12 cellular contexts compared by ENCODE assay signal in genomic region chr7:74575083-74575803, GRCh38.
DNase-seq lines count a peak whose midpoint lies in the region; ATAC-seq and TF ChIP-seq lines count a peak whose summit lies in the region.
"Had no signal": no experiment of that assay in that cellular context is flagged by ENCODE, and none has a peak within 500 bp of the region (broad histone marks: within the 10 kb centered on the region; RNA-seq: fewer than 3 reads in every experiment).

No MANE protein-coding gene starts in this region.

- no peak overlapping the region for H3K4me3 ChIP-seq in SJSA1
- no peak overlapping the region for H3K4me3 ChIP-seq in suprapubic skin

- TF ChIP-seq EP300 in suprapubic skin (IDR thresholded peaks at IDR 0.05) = no peak

- no peak for ATAC-seq in HG03280 (IDR thresholded peaks at IDR 0.05; ENCODE audit: unreplicated experiment)
- ATAC-seq: activated naive CD8-positive, alpha-beta T cell treated with anti-CD3 and anti-CD28 coated beads, Interleukin-2, amount 50 U/mL, for 24 hours had no signal

- 59% methylated on average over 12 of the region's 12 CpGs for WGBS in suprapubic skin

- H3K27ac ChIP-seq in SJSA1 (no peak overlapping the region), suprapubic skin (peak overlapping the region; percentile 81)

- DNase-seq in HPDE6-E6E7 (ENCODE audit: extremely low spot score) (peak; percentile 96), SJSA1 (ENCODE audit: low read depth in 1 of 2, low spot score in 2 of 2) (peak; percentile 43 to 75), head of caudate nucleus (peak in 34 of 42 donors; percentile 11 to 79 (median 50)), suprapubic skin (ENCODE audit: low spot score in 2 of 2) (no peak), NCI-H1092 treated with DMSO at 0.1 percent for 48 hours (lab: John Stamatoyannopoulos, UW) (no peak), NCI-H748 (lab: John Stamatoyannopoulos, UW; ENCODE audit: unreplicated experiment) (no peak)
- DNase-seq: activated naive CD8-positive, alpha-beta T cell treated with anti-CD3 and anti-CD28 coated beads, Interleukin-2, amount 50 U/mL, for 24 hours; erythroblast; Karpas-422; NK-92 treated with Interleukin-12 subunit alpha and Interleukin-12 subunit beta, amount 100 ng/mL, for 24 hours; stimulated activated CD4-positive, alpha-beta T cell treated with anti-CD3 and anti-CD28 coated beads, Interleukin-15, amount 100 ng/mL, for 24 hours had no signal

- H3K36me3 ChIP-seq in SJSA1 (0 out of 2 replicates have a peak, but pooled peaks cover 2% of the 10 kb centered on the region), suprapubic skin (no peaks in the 10 kb centered on the region)

- H3K4me1 ChIP-seq in SJSA1 (replicated peaks) (peaks cover 10% of the 10 kb centered on the region), suprapubic skin (peaks cover 31% of the 10 kb centered on the region)

- H3K9me3 ChIP-seq in SJSA1 (replicated peaks) (no peaks in the 10 kb centered on the region), suprapubic skin (no peaks in the 10 kb centered on the region)

- intact Hi-C loops in head of caudate nucleus (cut with DNase I) = no loop called here

- H3K27me3 ChIP-seq in SJSA1 (replicated peaks) (no peaks in the 10 kb centered on the region), suprapubic skin (no peaks in the 10 kb centered on the region)

- no peak for TF ChIP-seq CTCF in suprapubic skin (IDR thresholded peaks at IDR 0.05)

- TF ChIP-seq POLR2A in suprapubic skin (IDR thresholded peaks at IDR 0.05) = no peak

Comparison
In these comparisons a context has a peak if more than half of its experiments do, and no peak if none do; other contexts are left out.
1. DNase-seq: peak in HPDE6-E6E7 (single experiment), SJSA1 (2 of 2) and head of caudate nucleus (34 of 42); none in suprapubic skin (0 of 2), NCI-H1092 treated with DMSO at 0.1 percent for 48 hours (single experiment) and NCI-H748 (single experiment).